ENCODE assay signal across 24 cellular contexts in the genomic region with DNA sequence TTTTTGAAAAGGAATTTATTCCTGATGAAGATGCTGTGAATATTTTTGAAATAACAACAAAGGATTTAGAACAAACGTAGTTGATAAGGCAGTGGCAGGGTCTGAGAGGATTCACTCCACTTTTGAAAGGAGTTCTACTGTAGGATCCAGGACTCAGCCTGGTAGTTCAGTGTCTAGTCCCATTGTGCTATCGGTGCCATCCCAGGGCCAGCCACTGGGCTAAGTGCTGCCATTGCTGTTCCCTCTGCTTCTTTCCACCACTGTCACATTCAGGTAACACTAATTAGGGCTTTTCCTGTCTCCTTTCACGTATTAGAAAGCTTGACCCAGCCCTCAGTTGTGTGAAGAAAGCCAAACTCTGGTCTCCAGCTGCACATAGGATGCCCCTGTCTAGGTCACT.
"Had no signal": no experiment of that assay in that cellular context is flagged by ENCODE, and none has a peak within 500 bp of the region (broad histone marks: within the 10 kb centered on the region; RNA-seq: fewer than 3 reads in every experiment).

No MANE protein-coding gene starts in this region.

- H3K9me3 Mint-ChIP-seq: dendritic cell treated with granulocyte-macrophage colony-stimulating factor and Interleukin-4, amounts not matched to agents 40 ng/mL and 50 ng/mL, for 4 days had no signal

- H3K4me3 Mint-ChIP-seq: dendritic cell treated with granulocyte-macrophage colony-stimulating factor and Interleukin-4, amounts not matched to agents 40 ng/mL and 50 ng/mL, for 4 days; mesothelial cell of epicardium; naive B cell had no signal

- H3K4me1 ChIP-seq: colonic mucosa, esophagus squamous epithelium, gastrocnemius medialis, heart right ventricle, left lung, lower lobe of right lung had no signal

- H3K27me3 ChIP-seq: colonic mucosa had no signal

- H3K4me1 Mint-ChIP-seq: mesothelial cell of epicardium, naive B cell had no signal

- H3K27me3 Mint-ChIP-seq: dendritic cell treated with granulocyte-macrophage colony-stimulating factor and Interleukin-4, amounts not matched to agents 40 ng/mL and 50 ng/mL, for 4 days had no signal

- H3K36me3 ChIP-seq: colonic mucosa, esophagus squamous epithelium, gastrocnemius medialis, heart right ventricle, left lung, lower lobe of right lung had no signal

- H3K36me3 Mint-ChIP-seq: mesothelial cell of epicardium, naive B cell had no signal

- DNase-seq: colonic mucosa; cortex of kidney; effector CD4-positive, alpha-beta T cell; effector memory CD4-positive, alpha-beta T cell; erythroblast; esophagus squamous epithelium; foreskin fibroblast; foreskin melanocyte; gastrocnemius medialis; glutamatergic neuron; head of caudate nucleus; heart right ventricle; hippocampal formation; left cardiac atrium; left lung; left ventricle myocardium superior; lower lobe of right lung; mesenchymal stem cell; mucosa of descending colon; naive B cell had no signal

- H3K27ac Mint-ChIP-seq: dendritic cell treated with granulocyte-macrophage colony-stimulating factor and Interleukin-4, amounts not matched to agents 40 ng/mL and 50 ng/mL, for 4 days; mesothelial cell of epicardium; naive B cell had no signal

- H3K9me3 ChIP-seq: colonic mucosa, esophagus squamous epithelium, gastrocnemius medialis, left lung, lower lobe of right lung, mucosa of descending colon had no signal

- H3K4me3 ChIP-seq: colonic mucosa, esophagus squamous epithelium, gastrocnemius medialis, heart right ventricle, left lung, lower lobe of right lung, mucosa of descending colon had no signal

- ATAC-seq: esophagus mucosa, gastrocnemius medialis, heart right ventricle, left cardiac atrium, left lung, left ventricle myocardium superior, lower lobe of right lung, mucosa of descending colon had no signal

- H3K27ac ChIP-seq: colonic mucosa, epithelial cell of prostate, esophagus squamous epithelium, gastrocnemius medialis, heart right ventricle, left lung, lower lobe of right lung had no signal
